In genomic region chr16:62225675-62226074, GRCh38 we compare ENCODE assay signal across 1 cellular context.
TF ChIP-seq lines count a peak whose summit lies in the region.

No MANE protein-coding gene starts in this region.

TF ChIP-seq in HepG2, 621 proteins besides CTCF, POLR2A, EP300 and RAD21 (continued from another document):
- TF ChIP-seq DZIP1 (CRISPR knock-in tag; IDR thresholded peaks at IDR 0.05) (no peak), SMC3 (IDR thresholded peaks at IDR 0.05; ENCODE audit: low read length) (peak; percentile 43), ZNF703 (CRISPR knock-in tag; IDR thresholded peaks at IDR 0.05; ENCODE audit: borderline replicate concordance) (no peak), SIN3A (IDR thresholded peaks at IDR 0.05; ENCODE audit: borderline replicate concordance, low read depth, low read length) (no peak), GABPB1 (CRISPR knock-in tag; IDR thresholded peaks at IDR 0.05) (peak; percentile 29; the same call in 1 of the 2 replicates), GABPA (IDR thresholded peaks at IDR 0.05; ENCODE audit: low read depth, low read length) (no peak), GABPA (CRISPR knock-in tag; IDR thresholded peaks at IDR 0.05; ENCODE audit: low read depth) (peak; percentile 43; the same call in 1 of the 2 replicates), ZNF773 (CRISPR knock-in tag; IDR thresholded peaks at IDR 0.05; ENCODE audit: borderline replicate concordance) (no peak), ZNF251 (CRISPR knock-in tag; IDR thresholded peaks at IDR 0.05) (no peak), TERF1 (CRISPR knock-in tag; IDR thresholded peaks at IDR 0.05) (no peak)
